In the genomic region with DNA sequence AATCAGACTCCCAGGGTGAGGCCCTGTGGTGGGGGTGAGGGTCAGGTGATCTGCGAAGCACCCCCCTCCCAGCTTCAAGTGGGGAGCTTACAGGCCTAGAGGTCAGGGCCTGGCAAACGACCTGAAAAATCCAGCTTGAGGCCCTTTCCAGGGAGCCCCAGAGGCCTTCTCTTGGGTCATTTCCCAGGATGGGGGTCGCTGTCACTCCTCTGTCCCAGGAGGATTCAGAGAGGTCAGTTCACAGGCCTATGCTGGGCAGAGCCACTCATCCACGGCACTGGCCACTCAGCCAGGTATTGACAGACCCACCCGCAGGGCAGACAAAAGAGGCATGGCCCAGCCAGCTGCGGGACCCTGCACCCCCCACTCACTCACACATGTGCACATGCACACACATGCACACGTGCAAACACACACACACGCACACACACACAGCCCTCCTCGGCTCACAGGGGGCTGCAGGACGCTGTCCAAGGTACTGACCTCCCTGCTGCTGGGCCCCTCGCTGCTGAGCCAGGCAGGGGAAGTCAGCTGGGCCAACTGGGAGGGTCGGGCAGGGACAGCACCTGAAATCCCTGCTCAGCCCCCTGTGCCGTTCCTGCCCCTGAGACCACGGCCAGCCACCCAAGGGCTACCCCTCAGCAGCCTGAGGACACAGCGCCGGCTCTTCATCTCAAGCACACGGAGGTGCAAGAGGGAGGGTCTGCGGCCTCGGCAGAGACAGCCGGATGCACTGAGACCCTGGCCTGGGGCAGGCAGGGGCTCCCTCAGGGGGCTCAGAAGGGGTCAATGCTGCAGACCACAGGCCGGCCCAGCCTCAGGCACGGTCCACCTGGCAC, we compare ENCODE assay signal across 1 cellular context.
TF ChIP-seq lines count a peak whose summit lies in the region.

No MANE protein-coding gene starts in this region.

TF ChIP-seq in HepG2, 621 proteins besides CTCF, POLR2A, EP300 and RAD21 (continued from another document and continues in another):
- TF ChIP-seq, protein P1, sequence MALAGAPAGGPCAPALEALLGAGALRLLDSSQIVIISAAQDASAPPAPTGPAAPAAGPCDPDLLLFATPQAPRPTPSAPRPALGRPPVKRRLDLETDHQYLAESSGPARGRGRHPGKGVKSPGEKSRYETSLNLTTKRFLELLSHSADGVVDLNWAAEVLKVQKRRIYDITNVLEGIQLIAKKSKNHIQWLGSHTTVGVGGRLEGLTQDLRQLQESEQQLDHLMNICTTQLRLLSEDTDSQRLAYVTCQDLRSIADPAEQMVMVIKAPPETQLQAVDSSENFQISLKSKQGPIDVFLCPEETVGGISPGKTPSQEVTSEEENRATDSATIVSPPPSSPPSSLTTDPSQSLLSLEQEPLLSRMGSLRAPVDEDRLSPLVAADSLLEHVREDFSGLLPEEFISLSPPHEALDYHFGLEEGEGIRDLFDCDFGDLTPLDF (CRISPR knock-in tag; IDR thresholded peaks at IDR 0.05) = peak; percentile 64; the same call in 1 of the 2 replicates
- TF ChIP-seq ZNF367 (CRISPR knock-in tag; IDR thresholded peaks at IDR 0.05; ENCODE audit: borderline replicate concordance) = peak; percentile 79; the same call in 1 of the 2 replicates
- TF ChIP-seq TBP (CRISPR knock-in tag; IDR thresholded peaks at IDR 0.05) = no peak
- no peak for TF ChIP-seq HNRNPH1 (optimal IDR thresholded peaks at IDR 0.05; ENCODE audit: low read depth, low read length)
- TF ChIP-seq, protein P2, sequence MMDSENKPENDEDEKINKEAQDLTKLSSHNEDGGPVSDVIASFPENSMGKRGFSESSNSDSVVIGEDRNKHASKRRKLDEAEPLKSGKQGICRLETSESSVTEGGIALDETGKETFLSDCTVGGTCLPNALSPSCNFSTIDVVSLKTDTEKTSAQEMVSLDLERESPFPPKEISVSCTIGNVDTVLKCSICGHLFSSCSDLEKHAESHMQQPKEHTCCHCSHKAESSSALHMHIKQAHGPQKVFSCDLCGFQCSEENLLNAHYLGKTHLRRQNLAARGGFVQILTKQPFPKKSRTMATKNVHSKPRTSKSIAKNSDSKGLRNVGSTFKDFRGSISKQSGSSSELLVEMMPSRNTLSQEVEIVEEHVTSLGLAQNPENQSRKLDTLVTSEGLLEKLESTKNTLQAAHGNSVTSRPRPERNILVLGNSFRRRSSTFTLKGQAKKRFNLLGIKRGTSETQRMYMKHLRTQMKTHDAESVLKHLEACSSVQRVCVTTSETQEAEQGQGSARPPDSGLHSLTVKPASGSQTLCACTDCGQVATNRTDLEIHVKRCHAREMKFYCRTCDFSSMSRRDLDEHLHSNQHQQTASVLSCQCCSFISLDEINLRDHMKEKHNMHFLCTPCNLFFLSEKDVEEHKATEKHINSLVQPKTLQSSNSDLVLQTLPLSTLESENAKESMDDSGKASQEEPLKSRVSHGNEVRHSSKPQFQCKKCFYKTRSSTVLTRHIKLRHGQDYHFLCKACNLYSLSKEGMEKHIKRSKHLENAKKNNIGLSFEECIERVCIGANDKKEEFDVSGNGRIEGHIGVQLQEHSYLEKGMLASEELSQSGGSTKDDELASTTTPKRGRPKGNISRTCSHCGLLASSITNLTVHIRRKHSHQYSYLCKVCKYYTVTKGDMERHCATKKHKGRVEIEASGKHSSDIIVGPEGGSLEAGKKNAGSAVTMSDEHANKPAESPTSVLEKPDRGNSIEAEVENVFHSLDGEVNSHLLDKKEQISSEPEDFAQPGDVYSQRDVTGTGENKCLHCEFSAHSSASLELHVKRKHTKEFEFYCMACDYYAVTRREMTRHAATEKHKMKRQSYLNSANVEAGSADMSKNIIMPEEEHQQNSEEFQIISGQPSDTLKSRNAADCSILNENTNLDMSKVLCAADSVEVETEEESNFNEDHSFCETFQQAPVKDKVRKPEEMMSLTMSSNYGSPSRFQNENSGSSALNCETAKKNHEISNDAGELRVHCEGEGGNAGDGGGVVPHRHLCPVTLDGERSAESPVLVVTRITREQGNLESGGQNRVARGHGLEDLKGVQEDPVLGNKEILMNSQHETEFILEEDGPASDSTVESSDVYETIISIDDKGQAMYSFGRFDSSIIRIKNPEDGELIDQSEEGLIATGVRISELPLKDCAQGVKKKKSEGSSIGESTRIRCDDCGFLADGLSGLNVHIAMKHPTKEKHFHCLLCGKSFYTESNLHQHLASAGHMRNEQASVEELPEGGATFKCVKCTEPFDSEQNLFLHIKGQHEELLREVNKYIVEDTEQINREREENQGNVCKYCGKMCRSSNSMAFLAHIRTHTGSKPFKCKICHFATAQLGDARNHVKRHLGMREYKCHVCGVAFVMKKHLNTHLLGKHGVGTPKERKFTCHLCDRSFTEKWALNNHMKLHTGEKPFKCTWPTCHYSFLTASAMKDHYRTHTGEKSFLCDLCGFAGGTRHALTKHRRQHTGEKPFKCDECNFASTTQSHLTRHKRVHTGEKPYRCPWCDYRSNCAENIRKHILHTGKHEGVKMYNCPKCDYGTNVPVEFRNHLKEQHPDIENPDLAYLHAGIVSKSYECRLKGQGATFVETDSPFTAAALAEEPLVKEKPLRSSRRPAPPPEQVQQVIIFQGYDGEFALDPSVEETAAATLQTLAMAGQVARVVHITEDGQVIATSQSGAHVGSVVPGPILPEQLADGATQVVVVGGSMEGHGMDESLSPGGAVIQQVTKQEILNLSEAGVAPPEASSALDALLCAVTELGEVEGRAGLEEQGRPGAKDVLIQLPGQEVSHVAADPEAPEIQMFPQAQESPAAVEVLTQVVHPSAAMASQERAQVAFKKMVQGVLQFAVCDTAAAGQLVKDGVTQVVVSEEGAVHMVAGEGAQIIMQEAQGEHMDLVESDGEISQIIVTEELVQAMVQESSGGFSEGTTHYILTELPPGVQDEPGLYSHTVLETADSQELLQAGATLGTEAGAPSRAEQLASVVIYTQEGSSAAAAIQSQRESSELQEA (CRISPR knock-in tag; IDR thresholded peaks at IDR 0.05; ENCODE audit: not compliant biosample characterization) = peak; percentile 98
- peak; percentile 99 for TF ChIP-seq AHR (CRISPR knock-in tag; IDR thresholded peaks at IDR 0.05)
- TF ChIP-seq MAZ (IDR thresholded peaks at IDR 0.05; ENCODE audit: borderline replicate concordance, low read depth, low read length) = no peak; the same call in 1 of the 2 replicates
- TF ChIP-seq MAZ (CRISPR knock-in tag; IDR thresholded peaks at IDR 0.05; ENCODE audit: low read depth) = peak; percentile 95
- peak; percentile 64; the same call in 1 of the 2 replicates for TF ChIP-seq FOXA3 (CRISPR knock-in tag; IDR thresholded peaks at IDR 0.05)
- TF ChIP-seq ZNF772 (CRISPR knock-in tag; IDR thresholded peaks at IDR 0.05) = peak; percentile 99
- TF ChIP-seq, protein P3, sequence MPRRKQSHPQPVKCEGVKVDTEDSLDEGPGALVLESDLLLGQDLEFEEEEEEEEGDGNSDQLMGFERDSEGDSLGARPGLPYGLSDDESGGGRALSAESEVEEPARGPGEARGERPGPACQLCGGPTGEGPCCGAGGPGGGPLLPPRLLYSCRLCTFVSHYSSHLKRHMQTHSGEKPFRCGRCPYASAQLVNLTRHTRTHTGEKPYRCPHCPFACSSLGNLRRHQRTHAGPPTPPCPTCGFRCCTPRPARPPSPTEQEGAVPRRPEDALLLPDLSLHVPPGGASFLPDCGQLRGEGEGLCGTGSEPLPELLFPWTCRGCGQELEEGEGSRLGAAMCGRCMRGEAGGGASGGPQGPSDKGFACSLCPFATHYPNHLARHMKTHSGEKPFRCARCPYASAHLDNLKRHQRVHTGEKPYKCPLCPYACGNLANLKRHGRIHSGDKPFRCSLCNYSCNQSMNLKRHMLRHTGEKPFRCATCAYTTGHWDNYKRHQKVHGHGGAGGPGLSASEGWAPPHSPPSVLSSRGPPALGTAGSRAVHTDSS (CRISPR knock-in tag; conservative IDR thresholded peaks at IDR 0.05) = no peak
- TF ChIP-seq PRPF4 (IDR thresholded peaks at IDR 0.05; ENCODE audit: low read depth, low read length, poor library complexity, severe bottlenecking) = no peak
- no peak for TF ChIP-seq TAF15 (IDR thresholded peaks at IDR 0.05; ENCODE audit: low read depth, low read length, poor library complexity, severe bottlenecking)
- no peak for TF ChIP-seq MED8 (CRISPR knock-in tag; IDR thresholded peaks at IDR 0.05; ENCODE audit: insufficient replicate concordance)
- TF ChIP-seq, protein P4, sequence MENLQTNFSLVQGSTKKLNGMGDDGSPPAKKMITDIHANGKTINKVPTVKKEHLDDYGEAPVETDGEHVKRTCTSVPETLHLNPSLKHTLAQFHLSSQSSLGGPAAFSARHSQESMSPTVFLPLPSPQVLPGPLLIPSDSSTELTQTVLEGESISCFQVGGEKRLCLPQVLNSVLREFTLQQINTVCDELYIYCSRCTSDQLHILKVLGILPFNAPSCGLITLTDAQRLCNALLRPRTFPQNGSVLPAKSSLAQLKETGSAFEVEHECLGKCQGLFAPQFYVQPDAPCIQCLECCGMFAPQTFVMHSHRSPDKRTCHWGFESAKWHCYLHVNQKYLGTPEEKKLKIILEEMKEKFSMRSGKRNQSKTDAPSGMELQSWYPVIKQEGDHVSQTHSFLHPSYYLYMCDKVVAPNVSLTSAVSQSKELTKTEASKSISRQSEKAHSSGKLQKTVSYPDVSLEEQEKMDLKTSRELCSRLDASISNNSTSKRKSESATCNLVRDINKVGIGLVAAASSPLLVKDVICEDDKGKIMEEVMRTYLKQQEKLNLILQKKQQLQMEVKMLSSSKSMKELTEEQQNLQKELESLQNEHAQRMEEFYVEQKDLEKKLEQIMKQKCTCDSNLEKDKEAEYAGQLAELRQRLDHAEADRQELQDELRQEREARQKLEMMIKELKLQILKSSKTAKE (CRISPR knock-in tag; IDR thresholded peaks at IDR 0.05; ENCODE audit: borderline replicate concordance) = peak; percentile 85
- TF ChIP-seq ZC3H4 (CRISPR knock-in tag; IDR thresholded peaks at IDR 0.05; ENCODE audit: borderline replicate concordance) = 0 out of 2 replicates have a peak, but pooled peaks have one; percentile 66
- TF ChIP-seq ZNF251 (CRISPR knock-in tag; IDR thresholded peaks at IDR 0.05) = peak; percentile 98
- TF ChIP-seq ZFP37 (CRISPR knock-in tag; IDR thresholded peaks at IDR 0.05; ENCODE audit: borderline replicate concordance) = peak; percentile 99
- TF ChIP-seq REXO4 (CRISPR knock-in tag; IDR thresholded peaks at IDR 0.05; ENCODE audit: borderline replicate concordance) = peak; percentile 85; the same call in 1 of the 2 replicates
- TF ChIP-seq TCF12 (IDR thresholded peaks at IDR 0.05) = no peak
- TF ChIP-seq TCF12 (CRISPR knock-in tag; IDR thresholded peaks at IDR 0.05) = peak; percentile 88; the same call in 1 of the 2 replicates
- TF ChIP-seq, protein P5, sequence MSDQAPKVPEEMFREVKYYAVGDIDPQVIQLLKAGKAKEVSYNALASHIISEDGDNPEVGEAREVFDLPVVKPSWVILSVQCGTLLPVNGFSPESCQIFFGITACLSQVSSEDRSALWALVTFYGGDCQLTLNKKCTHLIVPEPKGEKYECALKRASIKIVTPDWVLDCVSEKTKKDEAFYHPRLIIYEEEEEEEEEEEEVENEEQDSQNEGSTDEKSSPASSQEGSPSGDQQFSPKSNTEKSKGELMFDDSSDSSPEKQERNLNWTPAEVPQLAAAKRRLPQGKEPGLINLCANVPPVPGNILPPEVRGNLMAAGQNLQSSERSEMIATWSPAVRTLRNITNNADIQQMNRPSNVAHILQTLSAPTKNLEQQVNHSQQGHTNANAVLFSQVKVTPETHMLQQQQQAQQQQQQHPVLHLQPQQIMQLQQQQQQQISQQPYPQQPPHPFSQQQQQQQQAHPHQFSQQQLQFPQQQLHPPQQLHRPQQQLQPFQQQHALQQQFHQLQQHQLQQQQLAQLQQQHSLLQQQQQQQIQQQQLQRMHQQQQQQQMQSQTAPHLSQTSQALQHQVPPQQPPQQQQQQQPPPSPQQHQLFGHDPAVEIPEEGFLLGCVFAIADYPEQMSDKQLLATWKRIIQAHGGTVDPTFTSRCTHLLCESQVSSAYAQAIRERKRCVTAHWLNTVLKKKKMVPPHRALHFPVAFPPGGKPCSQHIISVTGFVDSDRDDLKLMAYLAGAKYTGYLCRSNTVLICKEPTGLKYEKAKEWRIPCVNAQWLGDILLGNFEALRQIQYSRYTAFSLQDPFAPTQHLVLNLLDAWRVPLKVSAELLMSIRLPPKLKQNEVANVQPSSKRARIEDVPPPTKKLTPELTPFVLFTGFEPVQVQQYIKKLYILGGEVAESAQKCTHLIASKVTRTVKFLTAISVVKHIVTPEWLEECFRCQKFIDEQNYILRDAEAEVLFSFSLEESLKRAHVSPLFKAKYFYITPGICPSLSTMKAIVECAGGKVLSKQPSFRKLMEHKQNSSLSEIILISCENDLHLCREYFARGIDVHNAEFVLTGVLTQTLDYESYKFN (CRISPR knock-in tag; conservative IDR thresholded peaks at IDR 0.05) = peak; percentile 52
- peak; percentile 51 for TF ChIP-seq ZNF629 (CRISPR knock-in tag; conservative IDR thresholded peaks at IDR 0.05)
- TF ChIP-seq ZBTB8A (CRISPR knock-in tag; IDR thresholded peaks at IDR 0.05; ENCODE audit: borderline replicate concordance, low read depth) = peak; percentile 88; the same call in 1 of the 2 replicates
- TF ChIP-seq NR2F1 (CRISPR knock-in tag; IDR thresholded peaks at IDR 0.05) = peak in 1 of 2 experiments; percentile 46; a peak in 1 of 4 replicates
- peak; percentile 75 for TF ChIP-seq ZNF263 (CRISPR knock-in tag; IDR thresholded peaks at IDR 0.05)
- TF ChIP-seq MATR3 (CRISPR knock-in tag; IDR thresholded peaks at IDR 0.05) = no peak
- TF ChIP-seq ZNF335 (CRISPR knock-in tag; IDR thresholded peaks at IDR 0.05) = peak; percentile 93
- TF ChIP-seq, protein P6, sequence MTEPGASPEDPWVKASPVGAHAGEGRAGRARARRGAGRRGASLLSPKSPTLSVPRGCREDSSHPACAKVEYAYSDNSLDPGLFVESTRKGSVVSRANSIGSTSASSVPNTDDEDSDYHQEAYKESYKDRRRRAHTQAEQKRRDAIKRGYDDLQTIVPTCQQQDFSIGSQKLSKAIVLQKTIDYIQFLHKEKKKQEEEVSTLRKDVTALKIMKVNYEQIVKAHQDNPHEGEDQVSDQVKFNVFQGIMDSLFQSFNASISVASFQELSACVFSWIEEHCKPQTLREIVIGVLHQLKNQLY (CRISPR knock-in tag; IDR thresholded peaks at IDR 0.05) = peak; percentile 16; the same call in 1 of the 2 replicates
- TF ChIP-seq ARNT2 (CRISPR knock-in tag; IDR thresholded peaks at IDR 0.05; ENCODE audit: low read depth) = peak; percentile 95
- no peak for TF ChIP-seq PHB2 (IDR thresholded peaks at IDR 0.05; ENCODE audit: partially characterized antibody)
- no peak; the same call in 1 of the 2 replicates for TF ChIP-seq ZNF746 (CRISPR knock-in tag; IDR thresholded peaks at IDR 0.05)
- peak; percentile 69 for TF ChIP-seq SOX5 (CRISPR knock-in tag; IDR thresholded peaks at IDR 0.05; ENCODE audit: borderline replicate concordance)
- TF ChIP-seq SMYD3 (CRISPR knock-in tag; IDR thresholded peaks at IDR 0.05) = peak; percentile 88; the same call in 1 of the 2 replicates
- TF ChIP-seq, protein P7, sequence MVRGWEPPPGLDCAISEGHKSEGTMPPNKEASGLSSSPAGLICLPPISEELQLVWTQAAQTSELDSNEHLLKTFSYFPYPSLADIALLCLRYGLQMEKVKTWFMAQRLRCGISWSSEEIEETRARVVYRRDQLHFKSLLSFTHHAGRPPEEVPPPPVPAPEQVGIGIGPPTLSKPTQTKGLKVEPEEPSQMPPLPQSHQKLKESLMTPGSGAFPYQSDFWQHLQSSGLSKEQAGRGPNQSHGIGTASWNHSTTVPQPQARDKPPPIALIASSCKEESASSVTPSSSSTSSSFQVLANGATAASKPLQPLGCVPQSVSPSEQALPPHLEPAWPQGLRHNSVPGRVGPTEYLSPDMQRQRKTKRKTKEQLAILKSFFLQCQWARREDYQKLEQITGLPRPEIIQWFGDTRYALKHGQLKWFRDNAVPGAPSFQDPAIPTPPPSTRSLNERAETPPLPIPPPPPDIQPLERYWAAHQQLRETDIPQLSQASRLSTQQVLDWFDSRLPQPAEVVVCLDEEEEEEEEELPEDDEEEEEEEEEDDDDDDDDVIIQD (CRISPR knock-in tag; IDR thresholded peaks at IDR 0.05; ENCODE audit: low read depth) = no peak
